9 cellular contexts compared by ENCODE assay signal in the genomic region with DNA sequence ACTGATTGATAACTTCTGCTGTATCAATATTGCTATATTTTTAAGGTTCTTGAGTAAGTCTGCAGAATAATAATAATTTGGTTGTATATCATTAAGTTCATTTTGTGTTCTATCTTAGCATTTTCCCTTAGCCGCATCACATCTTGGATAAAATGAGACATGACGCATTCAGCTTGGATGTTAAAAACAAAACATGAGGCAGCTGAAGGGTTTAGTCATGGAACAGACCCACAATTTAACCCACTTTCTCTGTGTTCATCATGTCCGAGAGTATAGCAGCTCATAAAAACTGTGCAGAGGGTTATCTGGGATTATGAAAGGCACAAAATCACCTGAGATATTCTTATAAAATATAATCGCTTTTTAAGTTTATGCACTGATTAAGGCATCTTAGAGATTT.
"Had no signal": no experiment of that assay in that cellular context is flagged by ENCODE, and none has a peak within 500 bp of the region (broad histone marks: within the 10 kb centered on the region; RNA-seq: fewer than 3 reads in every experiment).

No MANE protein-coding gene starts in this region.

- H3K27me3 ChIP-seq: ovary, thyroid gland had no signal

- ATAC-seq: activated naive CD8-positive, alpha-beta T cell treated with anti-CD3 and anti-CD28 coated beads, Interleukin-2, amount 50 U/mL, for 24 hours; effector memory CD8-positive, alpha-beta T cell had no signal

- H3K4me3 ChIP-seq: ovary, thyroid gland had no signal

- H3K36me3 ChIP-seq: ovary, thyroid gland had no signal

- H3K9me3 ChIP-seq: ovary, thyroid gland had no signal

- DNase-seq: activated CD4-positive, alpha-beta memory T cell treated with anti-CD3 and anti-CD28 coated beads for 36 hours; activated naive CD8-positive, alpha-beta T cell treated with anti-CD3 and anti-CD28 coated beads, Interleukin-2, amount 50 U/mL, for 24 hours; activated T-cell treated with anti-CD3 and anti-CD28 coated beads, Interleukin-2, amount 50 U/mL, for 48 hours; central memory CD4-positive, alpha-beta T cell; effector memory CD8-positive, alpha-beta T cell; hypothalamus; ovary; T-helper 9 cell; thyroid gland had no signal

- H3K4me1 ChIP-seq: thyroid gland had no signal

- H3K27ac ChIP-seq: ovary, thyroid gland had no signal
